ENCODE assay signal across 1 cellular context in the genomic region with DNA sequence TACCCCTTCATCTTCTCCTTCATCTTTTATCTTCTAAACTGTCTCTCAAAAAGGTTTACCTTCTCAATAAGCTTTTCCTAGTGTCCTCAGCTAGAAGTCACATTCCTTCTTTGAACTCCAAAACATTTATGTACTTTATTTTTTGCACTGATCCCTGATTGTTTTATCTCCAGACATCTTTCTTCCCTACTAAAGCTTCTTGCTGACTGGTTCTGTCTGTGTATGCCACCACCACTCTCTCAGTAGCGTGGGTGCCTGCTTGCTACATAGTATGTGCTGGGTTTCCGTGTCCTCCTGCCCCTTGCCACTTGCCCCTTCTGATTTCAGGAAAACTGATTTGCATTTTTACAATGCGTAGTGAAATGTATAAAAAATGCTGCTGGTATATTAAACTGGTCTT.
TF ChIP-seq lines count a peak whose summit lies in the region.

No MANE protein-coding gene starts in this region.

TF ChIP-seq in GM12878, 131 proteins besides CTCF, POLR2A, EP300 and RAD21 (continued from another document):
- TF ChIP-seq NR2C2 (IDR thresholded peaks at IDR 0.05; ENCODE audit: borderline replicate concordance, control insufficient read depth, insufficient read length, low read depth) = no peak
- TF ChIP-seq POU2F2 (IDR thresholded peaks at IDR 0.05; ENCODE audit: borderline replicate concordance, low read depth, low read length) = no peak
- TF ChIP-seq TARDBP (IDR thresholded peaks at IDR 0.05; ENCODE audit: borderline replicate concordance) = no peak
- no peak for TF ChIP-seq RUNX3 (IDR thresholded peaks at IDR 0.05; ENCODE audit: low read length)
- no peak for TF ChIP-seq EGR1 (IDR thresholded peaks at IDR 0.05; ENCODE audit: borderline replicate concordance in 1 of 2, low read depth in 2 of 2, low read length in 2 of 2)
- TF ChIP-seq, protein P1, sequence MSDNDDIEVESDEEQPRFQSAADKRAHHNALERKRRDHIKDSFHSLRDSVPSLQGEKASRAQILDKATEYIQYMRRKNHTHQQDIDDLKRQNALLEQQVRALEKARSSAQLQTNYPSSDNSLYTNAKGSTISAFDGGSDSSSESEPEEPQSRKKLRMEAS (IDR thresholded peaks at IDR 0.05; ENCODE audit: low read depth, low read length) = no peak
- TF ChIP-seq NR2C1 (IDR thresholded peaks at IDR 0.05) = no peak
- no peak for TF ChIP-seq HDAC2 (IDR thresholded peaks at IDR 0.05)
- no peak for TF ChIP-seq SUPT20H (IDR thresholded peaks at IDR 0.05; ENCODE audit: borderline replicate concordance, control insufficient read depth, low read depth, low read length)
- no peak for TF ChIP-seq ZZZ3 (IDR thresholded peaks at IDR 0.05; ENCODE audit: control insufficient read depth, insufficient read length, low read depth)
- no peak for TF ChIP-seq ESRRA (IDR thresholded peaks at IDR 0.05; ENCODE audit: low read length)
- TF ChIP-seq SMAD5 (IDR thresholded peaks at IDR 0.05; ENCODE audit: low read depth) = no peak
- no peak for TF ChIP-seq TCF3 (IDR thresholded peaks at IDR 0.05; ENCODE audit: borderline replicate concordance, insufficient read depth, low read depth, low read length)
- TF ChIP-seq, protein P2, sequence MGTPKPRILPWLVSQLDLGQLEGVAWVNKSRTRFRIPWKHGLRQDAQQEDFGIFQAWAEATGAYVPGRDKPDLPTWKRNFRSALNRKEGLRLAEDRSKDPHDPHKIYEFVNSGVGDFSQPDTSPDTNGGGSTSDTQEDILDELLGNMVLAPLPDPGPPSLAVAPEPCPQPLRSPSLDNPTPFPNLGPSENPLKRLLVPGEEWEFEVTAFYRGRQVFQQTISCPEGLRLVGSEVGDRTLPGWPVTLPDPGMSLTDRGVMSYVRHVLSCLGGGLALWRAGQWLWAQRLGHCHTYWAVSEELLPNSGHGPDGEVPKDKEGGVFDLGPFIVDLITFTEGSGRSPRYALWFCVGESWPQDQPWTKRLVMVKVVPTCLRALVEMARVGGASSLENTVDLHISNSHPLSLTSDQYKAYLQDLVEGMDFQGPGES (IDR thresholded peaks at IDR 0.05) = no peak
